In genomic region chr3:52225452-52226228, GRCh38 we compare ENCODE assay signal across 1 cellular context.
TF ChIP-seq lines count a peak whose summit lies in the region.

TSS of gene TLR9 (minus strand) at chr3:52225645. CDS start at chr3:52225529, 116 bp downstream.

TF ChIP-seq in GM12878, 131 proteins besides CTCF, POLR2A, EP300 and RAD21 (continued from another document and continues in another):
- TF ChIP-seq USF1 (IDR thresholded peaks at IDR 0.05; ENCODE audit: borderline replicate concordance, extremely low read length, insufficient read depth, low read depth, low read length) (no peak), MTA2 (IDR thresholded peaks at IDR 0.05; ENCODE audit: low read depth) (peak; percentile 56), SKIL (IDR thresholded peaks at IDR 0.05; ENCODE audit: low read depth, poor library complexity, severe bottlenecking) (no peak), FOXM1 (IDR thresholded peaks at IDR 0.05; ENCODE audit: low read depth, low read length) (no peak), FOXK2 (IDR thresholded peaks at IDR 0.05) (no peak), ZBTB33 (IDR thresholded peaks at IDR 0.05) (no peak), MLLT1 (IDR thresholded peaks at IDR 0.05) (peak; percentile 27; the same call in 1 of the 2 replicates), NFIC (IDR thresholded peaks at IDR 0.05; ENCODE audit: low read depth, low read length) (no peak), MYB (IDR thresholded peaks at IDR 0.05; ENCODE audit: borderline replicate concordance, low read depth, low read length) (no peak), JUNB (IDR thresholded peaks at IDR 0.05) (no peak), REST (IDR thresholded peaks at IDR 0.05; ENCODE audit: low read depth, low read length) (no peak), HCFC1 (IDR thresholded peaks at IDR 0.05; ENCODE audit: low read length) (no peak), BCLAF1 (IDR thresholded peaks at IDR 0.05) (no peak), POLR2AphosphoS5 (IDR thresholded peaks at IDR 0.05; ENCODE audit: low read length) (peak; percentile 66), SRF (IDR thresholded peaks at IDR 0.05; ENCODE audit: low read depth in 2 of 2, low read length in 2 of 2) (no peak), CBX5 (IDR thresholded peaks at IDR 0.05; ENCODE audit: low read depth) (no peak), E4F1 (IDR thresholded peaks at IDR 0.05; ENCODE audit: borderline replicate concordance, partially characterized antibody) (no peak), SUPT20H (IDR thresholded peaks at IDR 0.05; ENCODE audit: borderline replicate concordance, control insufficient read depth, low read depth, low read length) (no peak), ASH2L (IDR thresholded peaks at IDR 0.05; ENCODE audit: borderline replicate concordance, low read depth) (no peak), MEF2A (IDR thresholded peaks at IDR 0.05; ENCODE audit: insufficient read depth, low read depth, low read length) (no peak), RFX5 (IDR thresholded peaks at IDR 0.05; ENCODE audit: low read depth, low read length) (no peak), ETV6 (conservative IDR thresholded peaks at IDR 0.05 in 1 of 2, IDR thresholded peaks at IDR 0.05 in 1 of 2; ENCODE audit: borderline replicate concordance in 1 of 2, low read depth in 1 of 2) (no peak), IRF4 (IDR thresholded peaks at IDR 0.05; ENCODE audit: low read depth, low read length) (no peak), ZNF24 (IDR thresholded peaks at IDR 0.05) (no peak), RCOR1 (conservative IDR thresholded peaks at IDR 0.05; ENCODE audit: low read depth, low read length) (no peak), MXI1 (IDR thresholded peaks at IDR 0.05; ENCODE audit: low read depth, low read length) (no peak), CHD4 (IDR thresholded peaks at IDR 0.05) (no peak), CEBPZ (IDR thresholded peaks at IDR 0.05; ENCODE audit: low read depth, low read length) (no peak), BACH1 (IDR thresholded peaks at IDR 0.05; ENCODE audit: borderline replicate concordance) (no peak), CBFB (IDR thresholded peaks at IDR 0.05; ENCODE audit: low read depth) (no peak), BMI1 (IDR thresholded peaks at IDR 0.05; ENCODE audit: borderline replicate concordance) (no peak), SMAD5 (IDR thresholded peaks at IDR 0.05; ENCODE audit: low read depth) (peak; percentile 55; the same call in 1 of the 2 replicates), SUZ12 (IDR thresholded peaks at IDR 0.05; ENCODE audit: unreplicated experiment) (no peak), WRNIP1 (IDR thresholded peaks at IDR 0.05; ENCODE audit: borderline replicate concordance, low read depth, low read length) (no peak), TCF3 (IDR thresholded peaks at IDR 0.05; ENCODE audit: borderline replicate concordance, insufficient read depth, low read depth, low read length) (peak; percentile 73), TBL1XR1 (IDR thresholded peaks at IDR 0.05; ENCODE audit: low read depth, low read length) (no peak), JUND (IDR thresholded peaks at IDR 0.05; ENCODE audit: low read depth, low read length) (no peak), BCL11A (IDR thresholded peaks at IDR 0.05; ENCODE audit: low read depth, low read length) (no peak), EED (IDR thresholded peaks at IDR 0.05; ENCODE audit: low read depth) (peak; percentile 63), RB1 (IDR thresholded peaks at IDR 0.05; ENCODE audit: borderline replicate concordance) (no peak), PKNOX1 (IDR thresholded peaks at IDR 0.05) (peak; percentile 39; the same call in 1 of the 2 replicates), ZBED1 (IDR thresholded peaks at IDR 0.05; ENCODE audit: borderline replicate concordance) (no peak), EZH2 (IDR thresholded peaks at IDR 0.05; ENCODE audit: borderline replicate concordance, control insufficient read depth, low read depth, low read length) (no peak)
